Comparison of ENCODE assay signal across 22 cellular contexts in the genomic region with DNA sequence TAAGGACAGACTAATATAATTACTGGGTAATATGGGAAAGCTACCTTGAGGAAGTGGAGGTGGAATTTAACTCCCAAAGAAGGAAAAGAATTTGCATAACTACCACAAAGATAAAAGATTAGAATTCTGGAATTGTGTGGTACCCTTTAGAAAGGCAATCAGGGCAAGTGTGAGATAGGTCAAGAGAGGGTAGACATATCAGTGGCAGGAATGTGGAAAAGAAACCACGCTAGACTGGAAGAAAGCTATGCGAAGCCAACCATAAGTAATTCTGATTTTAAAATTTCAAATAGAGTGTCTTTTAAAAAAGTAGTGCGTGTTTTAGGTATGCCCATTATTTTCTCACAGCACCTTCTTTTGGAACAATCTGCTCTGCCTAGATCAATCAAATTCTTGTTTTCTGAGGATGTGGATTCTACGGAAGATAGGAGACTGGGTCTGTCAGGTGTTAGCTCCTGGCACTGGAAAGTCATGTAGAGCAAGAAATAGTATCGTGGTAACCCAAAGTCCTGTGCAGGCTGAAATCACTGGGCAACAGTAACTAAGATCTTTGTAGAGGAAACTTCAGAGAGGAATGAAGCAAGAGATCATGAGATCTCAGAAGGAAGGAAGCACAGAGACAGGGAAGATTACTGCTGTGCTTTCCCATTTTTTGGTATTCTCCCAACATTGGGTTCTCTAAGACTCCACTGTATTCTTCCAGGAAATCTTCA.
A peak's percentile ranks its signal among the peaks of the same experiment; 100 is the strongest.
DNase-seq lines count a peak whose midpoint lies in the region; ATAC-seq and TF ChIP-seq lines count a peak whose summit lies in the region.
"Had no signal": no experiment of that assay in that cellular context is flagged by ENCODE, and none has a peak within 500 bp of the region (broad histone marks: within the 10 kb centered on the region; RNA-seq: fewer than 3 reads in every experiment).

No MANE protein-coding gene starts in this region.

- CTCF ChIA-PET in CD4-positive, alpha-beta memory T cell (lab: Charles Lee; ENCODE audit: partially characterized antibody), result interaction anchor here (0.8 to 1.3 kb wide), 4 partner anchors 12 to 309 kb away, joined by 3 to 4 read pairs (median 3); no protein-coding TSS in a partner anchor

- peak in 1 of 2 donors; percentile 52 for ATAC-seq in lower lobe of right lung
- ATAC-seq: mucosa of descending colon; stimulated activated naive B cell treated with anti-CD40 and anti-IgM and Interleukin-4, amounts not matched to agents 10 μg/mL and 1 μg/mL and 100 μg/mL, for 72 hours had no signal

- peak overlapping the region; percentile 61 for H3K27ac Mint-ChIP-seq in activated naive CD8-positive, alpha-beta T cell
- no peak overlapping the region for H3K27ac Mint-ChIP-seq in activated naive CD8-positive, alpha-beta T cell treated with anti-CD3 and anti-CD28 coated beads for 36 hours
- peak overlapping the region in 2 of 7 donors; percentile 2 for H3K27ac Mint-ChIP-seq in CD4-positive, alpha-beta memory T cell
- H3K27ac Mint-ChIP-seq: B cell; stimulated activated naive B cell treated with anti-CD40 and anti-IgM and Interleukin-4, amounts not matched to agents 10 μg/mL and 1 μg/mL and 100 μg/mL, for 72 hours had no signal

- H2AFZ ChIP-seq in smooth muscle cell (ENCODE audit: low read depth), result no peak overlapping the region

- peaks cover 14% of the 10 kb centered on the region for H3K4me1 ChIP-seq in lower lobe of right lung
- no peaks in the 10 kb centered on the region for H3K4me1 ChIP-seq in smooth muscle cell (ENCODE audit: low read depth)
- no peaks in the 10 kb centered on the region for H3K4me1 ChIP-seq in CD4-positive, alpha-beta memory T cell (ENCODE audit: insufficient read depth, low read length)

- peaks cover 57% of the 10 kb centered on the region for H3K4me1 Mint-ChIP-seq in activated naive CD8-positive, alpha-beta T cell (ENCODE audit: low read depth)
- H3K4me1 Mint-ChIP-seq in activated naive CD8-positive, alpha-beta T cell treated with anti-CD3 and anti-CD28 coated beads for 36 hours, result peaks cover 27% of the 10 kb centered on the region
- H3K4me1 Mint-ChIP-seq in CD4-positive, alpha-beta memory T cell, result peaks cover 13 to 41% (median 22%) of the 10 kb centered on the region in 4 donors

- peaks cover 4% of the 10 kb centered on the region for H3F3A ChIP-seq in smooth muscle cell (ENCODE audit: low read depth)

- H3K79me2 ChIP-seq in smooth muscle cell (ENCODE audit: low read depth), result peaks cover 52% of the 10 kb centered on the region

- H3K4me3 Mint-ChIP-seq in activated naive CD8-positive, alpha-beta T cell, result no peak overlapping the region
- H3K4me3 Mint-ChIP-seq in activated naive CD8-positive, alpha-beta T cell treated with anti-CD3 and anti-CD28 coated beads for 36 hours, result no peak overlapping the region
- H3K4me3 Mint-ChIP-seq in CD4-positive, alpha-beta memory T cell, result no peak overlapping the region
- H3K4me3 Mint-ChIP-seq: B cell; stimulated activated naive B cell treated with anti-CD40 and anti-IgM and Interleukin-4, amounts not matched to agents 10 μg/mL and 1 μg/mL and 100 μg/mL, for 72 hours had no signal

- POLR2A ChIA-PET in CD4-positive, alpha-beta memory T cell (lab: Charles Lee; ENCODE audit: partially characterized antibody), result interaction anchor here (0.6 to 1.4 kb wide), 3 partner anchors 19 to 355 kb away, joined by 3 to 4 read pairs (median 4); partner anchors contain the start of genes CCDC82 and JRKL

- H3K4me3 ChIP-seq in lower lobe of right lung (no peak overlapping the region), smooth muscle cell (no peak overlapping the region)
- no peak overlapping the region for H3K4me3 ChIP-seq in CD4-positive, alpha-beta memory T cell (ENCODE audit: low read length in 2 of 2)
- H3K4me3 ChIP-seq: mucosa of descending colon, sigmoid colon had no signal

- H3K4me2 ChIP-seq in smooth muscle cell, result no peak overlapping the region

- peaks cover 21% of the 10 kb centered on the region for H3K36me3 Mint-ChIP-seq in activated naive CD8-positive, alpha-beta T cell
- peaks cover 20% of the 10 kb centered on the region for H3K36me3 Mint-ChIP-seq in activated naive CD8-positive, alpha-beta T cell treated with anti-CD3 and anti-CD28 coated beads for 36 hours
- H3K36me3 Mint-ChIP-seq in CD4-positive, alpha-beta memory T cell, result peaks cover 16 to 21% of the 10 kb centered on the region in 2 donors

- no peak for TF ChIP-seq CTCF in lower lobe of right lung (IDR thresholded peaks at IDR 0.05)
- no peak for TF ChIP-seq CTCF in smooth muscle cell (IDR thresholded peaks at IDR 0.05; ENCODE audit: borderline replicate concordance, insufficient read depth, poor library complexity, severe bottlenecking)

- intact Hi-C loops in lower lobe of right lung (cut with DNase I), result no loop called here
- intact Hi-C loops in CD4-positive, alpha-beta memory T cell (cut with micrococcal nuclease), result no loop called here

- H3K27me3 ChIP-seq in lower lobe of right lung (ENCODE audit: low read depth) (no peaks in the 10 kb centered on the region), smooth muscle cell (ENCODE audit: low read depth) (no peaks in the 10 kb centered on the region)
- H3K27me3 ChIP-seq in CD4-positive, alpha-beta memory T cell (ENCODE audit: insufficient read depth, low read length), result no peaks in the 10 kb centered on the region
- H3K27me3 ChIP-seq: sigmoid colon had no signal

- no peak for DNase-seq in activated naive CD8-positive, alpha-beta T cell treated with anti-CD3 and anti-CD28 coated beads for 36 hours
- no peak for DNase-seq in caudate nucleus (lab: John Stamatoyannopoulos, UW)
- no peak for DNase-seq in lower lobe of right lung
- DNase-seq in smooth muscle cell (lab: John Stamatoyannopoulos, UW; ENCODE audit: unreplicated experiment), result no peak
- DNase-seq in COLO829 (ENCODE audit: low spot score), result no peak
- no peak for DNase-seq in CD4-positive, alpha-beta memory T cell
- no peak for DNase-seq in hepatic stellate cell (ENCODE audit: low spot score)
- DNase-seq: 8988T; activated CD4-positive, alpha-beta T cell treated with anti-CD3 and anti-CD28 coated beads, Interleukin-2, amount 50 U/mL, for 48 hours; activated T-cell treated with anti-CD3 and anti-CD28 coated beads for 4 hours; anterior cingulate cortex; GOT3; Karpas-422; kidney; mucosa of descending colon; NCI-H1092 treated with DMSO at 0.1 percent for 48 hours; NCI-H2081 treated with DMSO at 0.1 percent for 48 hours; SHP77; sigmoid colon; stimulated activated naive B cell treated with anti-CD40 and anti-IgM and Interleukin-4, amounts not matched to agents 10 μg/mL and 1 μg/mL and 100 μg/mL, for 72 hours had no signal

- no peaks in the 10 kb centered on the region for H3K36me3 ChIP-seq in lower lobe of right lung
- no peaks in the 10 kb centered on the region for H3K36me3 ChIP-seq in smooth muscle cell (ENCODE audit: low read depth)
- H3K36me3 ChIP-seq in CD4-positive, alpha-beta memory T cell (ENCODE audit: insufficient read depth, low read length), result no peaks in the 10 kb centered on the region
- H3K36me3 ChIP-seq: sigmoid colon had no signal

- H4K20me1 ChIP-seq in smooth muscle cell (ENCODE audit: low read depth), result peaks cover 9% of the 10 kb centered on the region

- H3K27me3 Mint-ChIP-seq in activated naive CD8-positive, alpha-beta T cell, result no peaks in the 10 kb centered on the region
- no peaks in the 10 kb centered on the region for H3K27me3 Mint-ChIP-seq in activated naive CD8-positive, alpha-beta T cell treated with anti-CD3 and anti-CD28 coated beads for 36 hours
- no peaks in the 10 kb centered on the region for H3K27me3 Mint-ChIP-seq in CD4-positive, alpha-beta memory T cell
- H3K27me3 Mint-ChIP-seq: B cell; stimulated activated naive B cell treated with anti-CD40 and anti-IgM and Interleukin-4, amounts not matched to agents 10 μg/mL and 1 μg/mL and 100 μg/mL, for 72 hours had no signal

- 74% methylated on average over 5 of the region's 5 CpGs for WGBS in smooth muscle cell (ENCODE audit: low lambda C conversion rate)

- peak overlapping the region; percentile 92 for H3K9ac ChIP-seq in smooth muscle cell (ENCODE audit: low read depth)

- H3K9me3 Mint-ChIP-seq in activated naive CD8-positive, alpha-beta T cell (ENCODE audit: low read depth), result no peaks in the 10 kb centered on the region
- no peaks in the 10 kb centered on the region for H3K9me3 Mint-ChIP-seq in activated naive CD8-positive, alpha-beta T cell treated with anti-CD3 and anti-CD28 coated beads for 36 hours
- H3K9me3 Mint-ChIP-seq in CD4-positive, alpha-beta memory T cell, result no peaks in the 10 kb centered on the region
- H3K9me3 Mint-ChIP-seq: stimulated activated naive B cell treated with anti-CD40 and anti-IgM and Interleukin-4, amounts not matched to agents 10 μg/mL and 1 μg/mL and 100 μg/mL, for 72 hours had no signal

- peak overlapping the region; percentile 61 for H3K27ac ChIP-seq in caudate nucleus (ENCODE audit: low read depth, low read length)
- peak overlapping the region; percentile 20 for H3K27ac ChIP-seq in lower lobe of right lung
- H3K27ac ChIP-seq in smooth muscle cell (ENCODE audit: low read depth), result peak overlapping the region; percentile 97
- no peak overlapping the region for H3K27ac ChIP-seq in CD4-positive, alpha-beta memory T cell (ENCODE audit: low read depth, low read length)

- H3K9me3 ChIP-seq in lower lobe of right lung (no peaks in the 10 kb centered on the region), smooth muscle cell (replicated peaks; ENCODE audit: low read depth) (no peaks in the 10 kb centered on the region)
- no peaks in the 10 kb centered on the region for H3K9me3 ChIP-seq in CD4-positive, alpha-beta memory T cell (ENCODE audit: control insufficient read depth in 1 of 2, low read length in 2 of 2)
- H3K9me3 ChIP-seq: mucosa of descending colon, sigmoid colon had no signal
